ENCODE assay signal across 2 cellular contexts in genomic region chr7:133540096-133540860, GRCh38.
TF ChIP-seq lines count a peak whose summit lies in the region.

No MANE protein-coding gene starts in this region.

TF ChIP-seq in GM23338, 12 proteins besides CTCF, POLR2A, EP300 and RAD21 (continued from another document):
- TF ChIP-seq ZNF462 (CRISPR knock-in tag; IDR thresholded peaks at IDR 0.05) (no peak), CREB1 (CRISPR knock-in tag; IDR thresholded peaks at IDR 0.05; ENCODE audit: low read depth) (no peak), EZH2phosphoT487 (IDR thresholded peaks at IDR 0.05; ENCODE audit: unreplicated experiment) (no peak)
- TF ChIP-seq, protein P1, sequence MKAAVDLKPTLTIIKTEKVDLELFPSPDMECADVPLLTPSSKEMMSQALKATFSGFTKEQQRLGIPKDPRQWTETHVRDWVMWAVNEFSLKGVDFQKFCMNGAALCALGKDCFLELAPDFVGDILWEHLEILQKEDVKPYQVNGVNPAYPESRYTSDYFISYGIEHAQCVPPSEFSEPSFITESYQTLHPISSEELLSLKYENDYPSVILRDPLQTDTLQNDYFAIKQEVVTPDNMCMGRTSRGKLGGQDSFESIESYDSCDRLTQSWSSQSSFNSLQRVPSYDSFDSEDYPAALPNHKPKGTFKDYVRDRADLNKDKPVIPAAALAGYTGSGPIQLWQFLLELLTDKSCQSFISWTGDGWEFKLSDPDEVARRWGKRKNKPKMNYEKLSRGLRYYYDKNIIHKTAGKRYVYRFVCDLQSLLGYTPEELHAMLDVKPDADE (IDR thresholded peaks at IDR 0.05), result no peak
- TF ChIP-seq, protein P2, sequence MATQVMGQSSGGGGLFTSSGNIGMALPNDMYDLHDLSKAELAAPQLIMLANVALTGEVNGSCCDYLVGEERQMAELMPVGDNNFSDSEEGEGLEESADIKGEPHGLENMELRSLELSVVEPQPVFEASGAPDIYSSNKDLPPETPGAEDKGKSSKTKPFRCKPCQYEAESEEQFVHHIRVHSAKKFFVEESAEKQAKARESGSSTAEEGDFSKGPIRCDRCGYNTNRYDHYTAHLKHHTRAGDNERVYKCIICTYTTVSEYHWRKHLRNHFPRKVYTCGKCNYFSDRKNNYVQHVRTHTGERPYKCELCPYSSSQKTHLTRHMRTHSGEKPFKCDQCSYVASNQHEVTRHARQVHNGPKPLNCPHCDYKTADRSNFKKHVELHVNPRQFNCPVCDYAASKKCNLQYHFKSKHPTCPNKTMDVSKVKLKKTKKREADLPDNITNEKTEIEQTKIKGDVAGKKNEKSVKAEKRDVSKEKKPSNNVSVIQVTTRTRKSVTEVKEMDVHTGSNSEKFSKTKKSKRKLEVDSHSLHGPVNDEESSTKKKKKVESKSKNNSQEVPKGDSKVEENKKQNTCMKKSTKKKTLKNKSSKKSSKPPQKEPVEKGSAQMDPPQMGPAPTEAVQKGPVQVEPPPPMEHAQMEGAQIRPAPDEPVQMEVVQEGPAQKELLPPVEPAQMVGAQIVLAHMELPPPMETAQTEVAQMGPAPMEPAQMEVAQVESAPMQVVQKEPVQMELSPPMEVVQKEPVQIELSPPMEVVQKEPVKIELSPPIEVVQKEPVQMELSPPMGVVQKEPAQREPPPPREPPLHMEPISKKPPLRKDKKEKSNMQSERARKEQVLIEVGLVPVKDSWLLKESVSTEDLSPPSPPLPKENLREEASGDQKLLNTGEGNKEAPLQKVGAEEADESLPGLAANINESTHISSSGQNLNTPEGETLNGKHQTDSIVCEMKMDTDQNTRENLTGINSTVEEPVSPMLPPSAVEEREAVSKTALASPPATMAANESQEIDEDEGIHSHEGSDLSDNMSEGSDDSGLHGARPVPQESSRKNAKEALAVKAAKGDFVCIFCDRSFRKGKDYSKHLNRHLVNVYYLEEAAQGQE (IDR thresholded peaks at IDR 0.05; ENCODE audit: unreplicated experiment), result no peak

TF ChIP-seq in WTC11, 78 proteins besides CTCF, POLR2A, EP300 and RAD21 (continued from another document):
- TF ChIP-seq, protein P3, sequence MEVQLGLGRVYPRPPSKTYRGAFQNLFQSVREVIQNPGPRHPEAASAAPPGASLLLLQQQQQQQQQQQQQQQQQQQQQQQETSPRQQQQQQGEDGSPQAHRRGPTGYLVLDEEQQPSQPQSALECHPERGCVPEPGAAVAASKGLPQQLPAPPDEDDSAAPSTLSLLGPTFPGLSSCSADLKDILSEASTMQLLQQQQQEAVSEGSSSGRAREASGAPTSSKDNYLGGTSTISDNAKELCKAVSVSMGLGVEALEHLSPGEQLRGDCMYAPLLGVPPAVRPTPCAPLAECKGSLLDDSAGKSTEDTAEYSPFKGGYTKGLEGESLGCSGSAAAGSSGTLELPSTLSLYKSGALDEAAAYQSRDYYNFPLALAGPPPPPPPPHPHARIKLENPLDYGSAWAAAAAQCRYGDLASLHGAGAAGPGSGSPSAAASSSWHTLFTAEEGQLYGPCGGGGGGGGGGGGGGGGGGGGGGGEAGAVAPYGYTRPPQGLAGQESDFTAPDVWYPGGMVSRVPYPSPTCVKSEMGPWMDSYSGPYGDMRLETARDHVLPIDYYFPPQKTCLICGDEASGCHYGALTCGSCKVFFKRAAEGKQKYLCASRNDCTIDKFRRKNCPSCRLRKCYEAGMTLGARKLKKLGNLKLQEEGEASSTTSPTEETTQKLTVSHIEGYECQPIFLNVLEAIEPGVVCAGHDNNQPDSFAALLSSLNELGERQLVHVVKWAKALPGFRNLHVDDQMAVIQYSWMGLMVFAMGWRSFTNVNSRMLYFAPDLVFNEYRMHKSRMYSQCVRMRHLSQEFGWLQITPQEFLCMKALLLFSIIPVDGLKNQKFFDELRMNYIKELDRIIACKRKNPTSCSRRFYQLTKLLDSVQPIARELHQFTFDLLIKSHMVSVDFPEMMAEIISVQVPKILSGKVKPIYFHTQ (CRISPR knock-in tag; IDR thresholded peaks at IDR 0.05), result no peak
- TF ChIP-seq OVOL2 (CRISPR knock-in tag; IDR thresholded peaks at IDR 0.05; ENCODE audit: borderline replicate concordance) (no peak), NR3C1 (CRISPR knock-in tag; conservative IDR thresholded peaks at IDR 0.05; ENCODE audit: low read depth) (no peak), RORB (CRISPR knock-in tag; IDR thresholded peaks at IDR 0.05) (no peak), GABPB1 (CRISPR knock-in tag; IDR thresholded peaks at IDR 0.05) (no peak), ZNF263 (CRISPR knock-in tag; IDR thresholded peaks at IDR 0.05; ENCODE audit: low read depth) (no peak), ETV6 (CRISPR knock-in tag; IDR thresholded peaks at IDR 0.05) (no peak), FOXP1 (CRISPR knock-in tag; IDR thresholded peaks at IDR 0.05; ENCODE audit: borderline replicate concordance) (no peak), ZNF416 (CRISPR knock-in tag; IDR thresholded peaks at IDR 0.05) (no peak), ZNF281 (CRISPR knock-in tag; IDR thresholded peaks at IDR 0.05) (no peak), HMGA2 (CRISPR knock-in tag; IDR thresholded peaks at IDR 0.05) (no peak), ZNF396 (CRISPR knock-in tag; IDR thresholded peaks at IDR 0.05; ENCODE audit: borderline replicate concordance) (no peak), NR2C2 (CRISPR knock-in tag; IDR thresholded peaks at IDR 0.05) (no peak)
- TF ChIP-seq, protein P4, sequence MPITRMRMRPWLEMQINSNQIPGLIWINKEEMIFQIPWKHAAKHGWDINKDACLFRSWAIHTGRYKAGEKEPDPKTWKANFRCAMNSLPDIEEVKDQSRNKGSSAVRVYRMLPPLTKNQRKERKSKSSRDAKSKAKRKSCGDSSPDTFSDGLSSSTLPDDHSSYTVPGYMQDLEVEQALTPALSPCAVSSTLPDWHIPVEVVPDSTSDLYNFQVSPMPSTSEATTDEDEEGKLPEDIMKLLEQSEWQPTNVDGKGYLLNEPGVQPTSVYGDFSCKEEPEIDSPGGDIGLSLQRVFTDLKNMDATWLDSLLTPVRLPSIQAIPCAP (CRISPR knock-in tag; IDR thresholded peaks at IDR 0.05), result no peak
- TF ChIP-seq, protein P5, sequence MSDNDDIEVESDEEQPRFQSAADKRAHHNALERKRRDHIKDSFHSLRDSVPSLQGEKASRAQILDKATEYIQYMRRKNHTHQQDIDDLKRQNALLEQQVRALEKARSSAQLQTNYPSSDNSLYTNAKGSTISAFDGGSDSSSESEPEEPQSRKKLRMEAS (CRISPR knock-in tag; IDR thresholded peaks at IDR 0.05), result no peak
TF ChIP-seq in WTC11: peak in this region for 0.
